In genomic region chr2:96114546-96114902, GRCh38 we compare ENCODE assay signal across 21 cellular contexts. TPM values are rescaled to one million over a fixed set of nuclear protein-coding genes. Genes with fewer than 3 reads are reported as not detected.
A peak's percentile ranks its signal among the peaks of the same experiment; 100 is the strongest.
DNase-seq lines count a peak whose midpoint lies in the region; ATAC-seq and TF ChIP-seq lines count a peak whose summit lies in the region.
"Had no signal": no experiment of that assay in that cellular context is flagged by ENCODE, and none has a peak within 500 bp of the region (broad histone marks: within the 10 kb centered on the region; RNA-seq: fewer than 3 reads in every experiment).

No MANE protein-coding gene starts in this region.

- H3K4me1 Mint-ChIP-seq in activated naive CD4-positive, alpha-beta T cell treated with anti-CD3 and anti-CD28 coated beads, Interleukin-2, amount 10 ng/mL, durations not matched to agents 7 days and 5 days, result peaks cover 14% of the 10 kb centered on the region

- no peaks in the 10 kb centered on the region for H3K36me3 Mint-ChIP-seq in activated naive CD4-positive, alpha-beta T cell treated with anti-CD3 and anti-CD28 coated beads, Interleukin-2, amount 10 ng/mL, durations not matched to agents 7 days and 5 days
- peaks cover 4 to 5% of the 10 kb centered on the region in 2 donors for H3K36me3 Mint-ChIP-seq in activated naive CD4-positive, alpha-beta T cell treated with anti-CD3 and anti-CD28 coated beads, Interleukin-2, amount 50 U/mL, for 72 hours

- TF ChIP-seq CTCF in NB4 (IDR thresholded peaks at IDR 0.05; ENCODE audit: low read depth, low read length) (no peak), left lung (IDR thresholded peaks at IDR 0.05) (no peak), gastrocnemius medialis (IDR thresholded peaks at IDR 0.05 in 4 of 5, conservative IDR thresholded peaks at IDR 0.05 in 1 of 5) (no peak)

- peak overlapping the region; percentile 49 for H3K4me3 Mint-ChIP-seq in activated naive CD4-positive, alpha-beta T cell treated with anti-CD3 and anti-CD28 coated beads, Interleukin-2, amount 10 ng/mL, durations not matched to agents 7 days and 5 days

- H3K4me3 ChIP-seq in NB4 (ENCODE audit: low read depth, low read length), result no peak overlapping the region
- H3K4me3 ChIP-seq in left lung, result no peak overlapping the region
- H3K4me3 ChIP-seq in gastrocnemius medialis, result peak overlapping the region in 3 of 4 donors; percentile 28 to 57 (median 30)
- H3K4me3 ChIP-seq: uterus had no signal

- peaks cover 4 to 15% of the 10 kb centered on the region in 2 donors for H3K4me1 ChIP-seq in left lung
- H3K4me1 ChIP-seq in gastrocnemius medialis, result peaks cover 4 to 5% of the 10 kb centered on the region in 2 donors

- H3K27me3 ChIP-seq in left lung (peaks cover 18 to 55% of the 10 kb centered on the region in 2 donors), gastrocnemius medialis (peaks cover 16 to 20% (median 18%) of the 10 kb centered on the region in 3 donors)

- H3K27ac Mint-ChIP-seq in activated naive CD4-positive, alpha-beta T cell treated with anti-CD3 and anti-CD28 coated beads, Interleukin-2, amount 10 ng/mL, durations not matched to agents 7 days and 5 days, result no peak overlapping the region
- H3K27ac Mint-ChIP-seq in activated naive CD4-positive, alpha-beta T cell treated with anti-CD3 and anti-CD28 coated beads, Interleukin-2, amount 50 U/mL, for 72 hours, result no peak overlapping the region
- H3K27ac Mint-ChIP-seq: activated CD8-positive, alpha-beta T cell treated with anti-CD3 and anti-CD28 coated beads, Interleukin-2, amount 10 ng/mL, durations not matched to agents 7 days and 5 days had no signal

- H3K9me3 ChIP-seq in left lung (no peaks in the 10 kb centered on the region), gastrocnemius medialis (no peaks in the 10 kb centered on the region)
- H3K9me3 ChIP-seq: esophagus squamous epithelium, uterus had no signal

- H3K36me3 ChIP-seq in left lung (no peaks in the 10 kb centered on the region), gastrocnemius medialis (no peaks in the 10 kb centered on the region)
- H3K36me3 ChIP-seq: esophagus squamous epithelium, uterus had no signal

- TF ChIP-seq POLR2A in NB4 (IDR thresholded peaks at IDR 0.05; ENCODE audit: extremely low read depth, insufficient read length) (no peak), gastrocnemius medialis (IDR thresholded peaks at IDR 0.05) (no peak)

- no peak for DNase-seq in activated naive CD4-positive, alpha-beta T cell treated with anti-CD3 and anti-CD28 coated beads, Interleukin-2, amount 10 ng/mL, durations not matched to agents 7 days and 5 days
- no peak for DNase-seq in activated naive CD4-positive, alpha-beta T cell treated with anti-CD3 and anti-CD28 coated beads, Interleukin-2, amount 50 U/mL, for 72 hours (ENCODE audit: low spot score in 2 of 2)
- DNase-seq in NB4 (ENCODE audit: low read depth) (peak; percentile 30), left lung (peak; percentile 19 to 80), gastrocnemius medialis (no peak), left colon (no peak), NCI-H2081 (lab: John Stamatoyannopoulos, UW) (no peak)
- DNase-seq: ACHN; activated CD8-positive, alpha-beta T cell treated with anti-CD3 and anti-CD28 coated beads, Interleukin-2, amount 10 ng/mL, durations not matched to agents 7 days and 5 days; activated gamma-delta T cell; cerebellar nuclear complex; effector CD8-positive, alpha-beta T cell; esophagus squamous epithelium; NCI-H1436; NCI-H748 treated with DMSO at 0.1 percent for 48 hours; uterus had no signal

- no peak for ATAC-seq in activated naive CD4-positive, alpha-beta T cell treated with anti-CD3 and anti-CD28 coated beads, Interleukin-2, amount 50 U/mL, for 72 hours
- no peak for ATAC-seq in left lung
- ATAC-seq in gastrocnemius medialis, result no peak
- ATAC-seq in GM18873 (IDR thresholded peaks at IDR 0.05; ENCODE audit: low FRiP score, unreplicated experiment), result no peak
- ATAC-seq in left colon, result no peak
- ATAC-seq: activated CD8-positive, alpha-beta T cell treated with anti-CD3 and anti-CD28 coated beads, Interleukin-2, amount 10 ng/mL, durations not matched to agents 7 days and 5 days had no signal

- no peaks in the 10 kb centered on the region for H3K9me3 Mint-ChIP-seq in activated naive CD4-positive, alpha-beta T cell treated with anti-CD3 and anti-CD28 coated beads, Interleukin-2, amount 10 ng/mL, durations not matched to agents 7 days and 5 days
- H3K9me3 Mint-ChIP-seq in activated naive CD4-positive, alpha-beta T cell treated with anti-CD3 and anti-CD28 coated beads, Interleukin-2, amount 50 U/mL, for 72 hours, result no peaks in the 10 kb centered on the region

- H3K27ac ChIP-seq in left lung, result no peak overlapping the region
- H3K27ac ChIP-seq in gastrocnemius medialis, result peak overlapping the region; percentile 38 to 72 (median 68)
- H3K27ac ChIP-seq: C4-2B, esophagus squamous epithelium, uterus had no signal

- CTCF ChIA-PET in activated naive CD4-positive, alpha-beta T cell treated with anti-CD3 and anti-CD28 coated beads, Interleukin-2, amount 10 ng/mL, durations not matched to agents 7 days and 5 days (lab: Charles Lee), result interaction anchor here (1.7 to 2.1 kb wide), 2 partner anchors 66 to 92 kb away, joined by 5 to 7 read pairs; no protein-coding TSS in a partner anchor

- intact Hi-C loops in left lung (cut with DNase I), result no loop called here
- intact Hi-C loops in gastrocnemius medialis (cut with DNase I; ENCODE audit: low total_unique reads), result no loop called here
- intact Hi-C loops in left colon (cut with DNase I, micrococcal nuclease), result no loop called here

- peaks cover 75% of the 10 kb centered on the region for H3K27me3 Mint-ChIP-seq in activated naive CD4-positive, alpha-beta T cell treated with anti-CD3 and anti-CD28 coated beads, Interleukin-2, amount 10 ng/mL, durations not matched to agents 7 days and 5 days

- in situ Hi-C loops in gastrocnemius medialis (cut with MboI; ENCODE audit: low sequenced_read_pairs in 4 of 4), result loop anchor here in 2 of 4 donors (25.0 kb wide), 1 partner anchor 102 kb away; no protein-coding TSS in a partner anchor

RNA-seq across cellular contexts. Expression of gene ADRA2B, which starts 1.8 kb away (rescaled TPM):
- under 1 TPM; 0.47 to 0.61 TPM for total RNA-seq in activated naive CD4-positive, alpha-beta T cell treated with anti-CD3 and anti-CD28 coated beads, Interleukin-2, amount 50 U/mL, for 72 hours
- total RNA-seq in left lung, result under 1 TPM; 0.20 to 0.34 TPM
- total RNA-seq in gastrocnemius medialis, result 1 to 10 TPM; 2.4 to 5.6 (median 3.6) TPM
- total RNA-seq in left colon, result under 1 TPM; 0.12 to 0.84 TPM
- total RNA-seq: M059J had no signal

RNA-seq across cellular contexts. Expression of gene ASTL, which starts 23.8 kb away (rescaled TPM):
- total RNA-seq in activated naive CD4-positive, alpha-beta T cell treated with anti-CD3 and anti-CD28 coated beads, Interleukin-2, amount 50 U/mL, for 72 hours, result 1 to 10 TPM in 1 of 2 donors, under 1 TPM in 1; 0.82 to 3.4 TPM
- total RNA-seq in left lung (not detected), gastrocnemius medialis (not detected), left colon (under 1 TPM; 0.31 to 0.45 TPM)
- total RNA-seq: liver, mucosa of gallbladder, uterus had no signal

RNA-seq across cellular contexts. Expression of gene DUSP2, which starts 30.7 kb away (rescaled TPM):
- total RNA-seq in activated naive CD4-positive, alpha-beta T cell treated with anti-CD3 and anti-CD28 coated beads, Interleukin-2, amount 50 U/mL, for 72 hours, result 100 to 1,000 TPM; 202 to 218 TPM
- 1 to 10 TPM; 3.6 to 5.7 TPM for total RNA-seq in left lung
- 1 to 10 TPM; 1.6 to 4.0 (median 2.9) TPM for total RNA-seq in gastrocnemius medialis
- total RNA-seq in left colon, result 1 to 10 TPM; 1.7 to 1.9 TPM

Comparison
In these comparisons a context has a peak if more than half of its experiments do, and no peak if none do; other contexts are left out.
1. DNase-seq: peak in NB4 (single experiment) and left lung (2 of 2); none in activated naive CD4-positive, alpha-beta T cell treated with anti-CD3 and anti-CD28 coated beads, Interleukin-2, amount 10 ng/mL, durations not matched to agents 7 days and 5 days (single experiment), activated naive CD4-positive, alpha-beta T cell treated with anti-CD3 and anti-CD28 coated beads, Interleukin-2, amount 50 U/mL, for 72 hours (0 of 2), gastrocnemius medialis (0 of 2), left colon (0 of 2) and NCI-H2081 (0 of 2).
2. H3K4me3 ChIP-seq: peak in gastrocnemius medialis (3 of 4); none in NB4 (single experiment) and left lung (0 of 2).
3. H3K27ac ChIP-seq: peak in gastrocnemius medialis (4 of 4); none in left lung (0 of 2).
4. RNA of gene DUSP2, which starts 30.7 kb away (total RNA-seq): 202 to 218 TPM in activated naive CD4-positive, alpha-beta T cell treated with anti-CD3 and anti-CD28 coated beads, Interleukin-2, amount 50 U/mL, for 72 hours; 3.6 to 5.7 TPM in left lung, 1.6 to 4.0 TPM in gastrocnemius medialis and 1.7 to 1.9 TPM in left colon; every median in the first group is over 10 times any median in the second.